Comparison of ENCODE assay signal across 8 cellular contexts in the genomic region with DNA sequence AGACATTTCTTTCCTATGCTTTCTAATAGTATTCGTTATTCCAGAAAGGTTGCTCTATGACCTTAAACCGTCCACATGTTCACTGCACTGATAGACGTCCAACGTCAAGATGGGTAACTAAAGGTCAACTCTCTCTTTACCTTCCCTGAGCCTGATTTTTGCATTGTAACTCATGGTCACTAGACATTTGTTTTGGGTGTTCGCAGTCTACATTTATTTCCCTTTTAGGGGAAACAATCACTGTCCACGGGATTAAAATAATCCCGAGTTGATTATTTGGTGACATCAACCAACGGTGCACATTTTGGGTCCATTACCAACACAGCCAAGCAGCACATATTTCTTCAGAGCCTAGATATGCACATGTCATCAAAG. TPM values are rescaled to one million over a fixed set of nuclear protein-coding genes. Genes with fewer than 3 reads are reported as not detected.
A peak's percentile ranks its signal among the peaks of the same experiment; 100 is the strongest.
DNase-seq lines count a peak whose midpoint lies in the region; ATAC-seq and TF ChIP-seq lines count a peak whose summit lies in the region.

No MANE protein-coding gene starts in this region.

- no peaks in the 10 kb centered on the region for H3K27me3 Mint-ChIP-seq in activated CD4-positive, alpha-beta T cell treated with anti-CD3 and anti-CD28 coated beads, Interleukin-2, amount 10 ng/mL, durations not matched to agents 24 days and 14 days

- H3K4me1 ChIP-seq in SJCRH30 (peaks cover 6% of the 10 kb centered on the region; the same call in 1 of the 2 replicates), gastroesophageal sphincter (peaks cover 3 to 60% (median 13%) of the 10 kb centered on the region in 3 donors)

- no peak for TF ChIP-seq CTCF in gastroesophageal sphincter (IDR thresholded peaks at IDR 0.05)

- DNase-seq in activated CD4-positive, alpha-beta T cell treated with anti-CD3 and anti-CD28 coated beads, Interleukin-2, amount 10 ng/mL, durations not matched to agents 24 days and 14 days, result no peak
- no peak for DNase-seq in activated CD4-positive, alpha-beta T cell treated with anti-CD3 and anti-CD28 coated beads for 48 hours
- DNase-seq in SJCRH30 (no peak), skeletal muscle cell (ENCODE audit: low read depth) (no peak), cerebellar nuclear complex (lab: John Stamatoyannopoulos, UW) (no peak)

- H3K4me3 ChIP-seq in SJCRH30 (peak overlapping the region; percentile 83), gastroesophageal sphincter (peak overlapping the region; percentile 56 to 85), skeletal muscle cell (ENCODE audit: low read depth, low read length) (peak overlapping the region; percentile 78)

- peak overlapping the region; percentile 92 for H3K4me3 Mint-ChIP-seq in activated CD4-positive, alpha-beta T cell treated with anti-CD3 and anti-CD28 coated beads, Interleukin-2, amount 10 ng/mL, durations not matched to agents 24 days and 14 days

- H3K36me3 ChIP-seq in SJCRH30 (no peaks in the 10 kb centered on the region; the same call in 1 of the 2 replicates), gastroesophageal sphincter (no peaks in the 10 kb centered on the region)

- ATAC-seq in gastroesophageal sphincter (no peak), GM21381 (IDR thresholded peaks at IDR 0.05; ENCODE audit: unreplicated experiment) (no peak), GM21390 (IDR thresholded peaks at IDR 0.05; ENCODE audit: unreplicated experiment) (no peak)

- 8 to 12% methylated on average over 8 of the region's 8 CpGs for WGBS in gastroesophageal sphincter (ENCODE audit: low coverage in 1 of 2), 2 donors

- no peaks in the 10 kb centered on the region for H3K9me3 Mint-ChIP-seq in activated CD4-positive, alpha-beta T cell treated with anti-CD3 and anti-CD28 coated beads, Interleukin-2, amount 10 ng/mL, durations not matched to agents 24 days and 14 days

- TF ChIP-seq POLR2A in gastroesophageal sphincter (IDR thresholded peaks at IDR 0.05), result no peak

- H3K9me3 ChIP-seq in SJCRH30 (replicated peaks) (no peaks in the 10 kb centered on the region), gastroesophageal sphincter (no peaks in the 10 kb centered on the region)

- TF ChIP-seq EP300 in gastroesophageal sphincter (IDR thresholded peaks at IDR 0.05), result no peak

- H3K27ac ChIP-seq in SJCRH30 (peak overlapping the region; percentile 69; the same call in 1 of the 2 replicates), gastroesophageal sphincter (peak overlapping the region; percentile 62 to 98 (median 94))

- H3K4me1 Mint-ChIP-seq in activated CD4-positive, alpha-beta T cell treated with anti-CD3 and anti-CD28 coated beads, Interleukin-2, amount 10 ng/mL, durations not matched to agents 24 days and 14 days, result peaks cover 32% of the 10 kb centered on the region

- H3K27me3 ChIP-seq in SJCRH30, result no peaks in the 10 kb centered on the region
- no peaks in the 10 kb centered on the region for H3K27me3 ChIP-seq in gastroesophageal sphincter

- H3K27ac Mint-ChIP-seq in activated CD4-positive, alpha-beta T cell treated with anti-CD3 and anti-CD28 coated beads, Interleukin-2, amount 10 ng/mL, durations not matched to agents 24 days and 14 days, result peak overlapping the region; percentile 95

- intact Hi-C loops in activated CD4-positive, alpha-beta T cell treated with anti-CD3 and anti-CD28 coated beads, Interleukin-2, amount 10 ng/mL, durations not matched to agents 24 days and 14 days (cut with micrococcal nuclease), result loop anchor here (1.0 to 5.0 kb wide), 6 partner anchors 58 to 1828 kb away; partner anchors contain the start of genes CYP2U1, GAR1, OSTC and PAPSS1

- peaks cover 4% of the 10 kb centered on the region for H3K36me3 Mint-ChIP-seq in activated CD4-positive, alpha-beta T cell treated with anti-CD3 and anti-CD28 coated beads, Interleukin-2, amount 10 ng/mL, durations not matched to agents 24 days and 14 days (ENCODE audit: low read depth)

RNA-seq across cellular contexts. Expression of gene HADH, which starts 0.5 kb away (rescaled TPM):
- 37.2 and 41.4 TPM in 2 replicates for total RNA-seq in activated CD4-positive, alpha-beta T cell treated with anti-CD3 and anti-CD28 coated beads, Interleukin-2, amount 10 ng/mL, durations not matched to agents 24 days and 14 days
- total RNA-seq in SJCRH30 (2014; rRNA removed; shearing (Covaris generic)), result 35.3 and 37.8 TPM in 2 replicates
- 100 to 1,000 TPM in 2 of 4 donors, 10 to 100 TPM in 2; 88.9 to 148 (median 112) TPM for total RNA-seq in gastroesophageal sphincter

RNA-seq across cellular contexts. Expression of gene CYP2U1, which starts 57.8 kb away (rescaled TPM):
- total RNA-seq in activated CD4-positive, alpha-beta T cell treated with anti-CD3 and anti-CD28 coated beads, Interleukin-2, amount 10 ng/mL, durations not matched to agents 24 days and 14 days, result 0.90 and 0.96 TPM in 2 replicates
- 7.6 and 7.8 TPM in 2 replicates for total RNA-seq in SJCRH30 (2014; rRNA removed; shearing (Covaris generic))
- total RNA-seq in gastroesophageal sphincter, result 10 to 100 TPM; 14.9 to 34.0 (median 27.3) TPM
